ENCODE assay signal across 19 cellular contexts in the genomic region with DNA sequence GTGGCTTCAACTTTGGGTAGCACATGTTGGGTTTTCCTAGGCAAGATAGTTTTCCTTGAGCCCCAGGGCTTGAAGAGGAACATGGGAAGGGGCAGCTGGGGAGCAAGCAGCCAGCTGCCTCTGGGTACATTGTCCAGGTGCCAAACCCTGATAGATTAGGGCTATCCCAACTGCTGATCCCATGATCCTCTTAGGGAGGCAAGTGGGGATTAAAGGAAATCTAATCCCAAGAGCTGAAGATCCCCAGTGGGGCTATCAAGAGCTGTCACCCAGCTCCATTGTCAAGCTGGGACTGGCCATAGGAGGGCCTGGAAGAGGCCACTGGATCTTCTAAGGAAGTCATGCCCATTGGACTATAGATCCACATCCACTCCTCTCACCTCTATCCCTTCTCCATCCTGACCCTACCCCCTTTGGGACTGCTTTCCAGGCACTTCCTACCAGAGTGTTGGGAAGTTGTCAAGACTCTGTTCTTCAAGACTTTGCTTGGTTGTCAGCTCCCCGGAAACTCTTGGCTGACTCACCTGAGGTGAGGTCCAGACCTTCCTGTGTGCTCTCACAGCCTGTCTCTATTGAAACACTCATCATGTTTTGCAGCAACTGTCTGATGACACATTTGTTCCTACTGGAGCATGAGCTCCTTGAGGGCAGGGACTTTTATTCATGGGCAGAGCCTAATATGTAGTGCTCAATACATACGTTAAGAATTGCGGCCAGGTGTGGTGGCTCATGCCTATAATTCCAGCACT. TPM values are rescaled to one million over a fixed set of nuclear protein-coding genes. Genes with fewer than 3 reads are reported as not detected.
DNase-seq lines count a peak whose midpoint lies in the region; ATAC-seq and TF ChIP-seq lines count a peak whose summit lies in the region.
"Had no signal": no experiment of that assay in that cellular context is flagged by ENCODE, and none has a peak within 500 bp of the region (broad histone marks: within the 10 kb centered on the region; RNA-seq: fewer than 3 reads in every experiment).

No MANE protein-coding gene starts in this region.

- no peak overlapping the region for H3K4me3 ChIP-seq in thoracic aorta
- H3K4me3 ChIP-seq: psoas muscle, SJSA1, spleen had no signal

- no peak overlapping the region for H3K4me3 Mint-ChIP-seq in activated naive CD4-positive, alpha-beta T cell treated with anti-CD3 and anti-CD28 coated beads for 36 hours
- H3K4me3 Mint-ChIP-seq in activated naive CD8-positive, alpha-beta T cell treated with anti-CD3 and anti-CD28 coated beads for 36 hours = no peak overlapping the region
- H3K4me3 Mint-ChIP-seq: natural killer cell had no signal

- no peaks in the 10 kb centered on the region for H3K9me3 ChIP-seq in thoracic aorta
- H3K9me3 ChIP-seq: psoas muscle, spleen had no signal

- peaks cover 5 to 6% of the 10 kb centered on the region in 2 donors for H3K4me1 ChIP-seq in thoracic aorta (ENCODE audit: control insufficient read depth in 1 of 2, low read depth in 2 of 2)

- no peak for TF ChIP-seq CTCF in thoracic aorta (IDR thresholded peaks at IDR 0.05)

- H3K27ac Mint-ChIP-seq in activated naive CD4-positive, alpha-beta T cell treated with anti-CD3 and anti-CD28 coated beads for 36 hours = no peak overlapping the region
- no peak overlapping the region for H3K27ac Mint-ChIP-seq in activated naive CD8-positive, alpha-beta T cell treated with anti-CD3 and anti-CD28 coated beads for 36 hours
- H3K27ac Mint-ChIP-seq: natural killer cell had no signal

- peaks cover 11% of the 10 kb centered on the region for H3K4me1 Mint-ChIP-seq in activated naive CD4-positive, alpha-beta T cell treated with anti-CD3 and anti-CD28 coated beads for 36 hours (ENCODE audit: low read depth)
- peaks cover 17% of the 10 kb centered on the region for H3K4me1 Mint-ChIP-seq in activated naive CD8-positive, alpha-beta T cell treated with anti-CD3 and anti-CD28 coated beads for 36 hours

- H3K27me3 Mint-ChIP-seq in activated naive CD4-positive, alpha-beta T cell treated with anti-CD3 and anti-CD28 coated beads for 36 hours (ENCODE audit: low read depth) = peaks cover 10% of the 10 kb centered on the region
- peaks cover 9% of the 10 kb centered on the region for H3K27me3 Mint-ChIP-seq in activated naive CD8-positive, alpha-beta T cell treated with anti-CD3 and anti-CD28 coated beads for 36 hours

- ATAC-seq in thoracic aorta (ENCODE audit: insufficient number of reproducible peaks, low FRiP score, low read depth) (peak; percentile 11), GM21528 (IDR thresholded peaks at IDR 0.05; ENCODE audit: low FRiP score, unreplicated experiment) (no peak)
- ATAC-seq: HepG2, natural killer cell, psoas muscle had no signal

- no peaks in the 10 kb centered on the region for H3K9me3 Mint-ChIP-seq in activated naive CD4-positive, alpha-beta T cell treated with anti-CD3 and anti-CD28 coated beads for 36 hours
- H3K9me3 Mint-ChIP-seq in activated naive CD8-positive, alpha-beta T cell treated with anti-CD3 and anti-CD28 coated beads for 36 hours = no peaks in the 10 kb centered on the region
- H3K9me3 Mint-ChIP-seq: natural killer cell had no signal

- H3K27ac ChIP-seq in thoracic aorta = no peak overlapping the region
- H3K27ac ChIP-seq: psoas muscle, SJSA1, spleen had no signal

- peak; percentile 37 for DNase-seq in activated naive CD4-positive, alpha-beta T cell treated with anti-CD3 and anti-CD28 coated beads for 36 hours
- no peak for DNase-seq in activated naive CD4-positive, alpha-beta T cell (lab: John Stamatoyannopoulos, UW)
- DNase-seq in NCI-H524 treated with DMSO at 0.1 percent for 48 hours (lab: John Stamatoyannopoulos, UW) = peak; percentile 95
- peak; percentile 13 for DNase-seq in activated naive CD8-positive, alpha-beta T cell treated with anti-CD3 and anti-CD28 coated beads for 36 hours
- DNase-seq in thoracic aorta (ENCODE audit: low spot score) = no peak
- no peak for DNase-seq in nucleus accumbens (lab: John Stamatoyannopoulos, UW)
- DNase-seq: hypothalamus, mesendoderm, natural killer cell, NCI-H146, NCI-H345, psoas muscle, spleen had no signal

- CTCF ChIA-PET in activated naive CD4-positive, alpha-beta T cell treated with anti-CD3 and anti-CD28 coated beads for 36 hours (lab: Charles Lee) = interaction anchor here (0.6 to 1.3 kb wide), 3 partner anchors 27 to 415 kb away, joined by 3 to 5 read pairs (median 4); no protein-coding TSS in a partner anchor

- intact Hi-C loops in activated naive CD4-positive, alpha-beta T cell treated with anti-CD3 and anti-CD28 coated beads for 36 hours (cut with micrococcal nuclease) = loop anchor here (10.0 kb wide), 1 partner anchor 791 kb away; no protein-coding TSS in a partner anchor

- peaks cover 14% of the 10 kb centered on the region for H3K36me3 Mint-ChIP-seq in activated naive CD4-positive, alpha-beta T cell treated with anti-CD3 and anti-CD28 coated beads for 36 hours (ENCODE audit: low read depth)
- H3K36me3 Mint-ChIP-seq in activated naive CD8-positive, alpha-beta T cell treated with anti-CD3 and anti-CD28 coated beads for 36 hours = peaks cover 20% of the 10 kb centered on the region
- H3K36me3 Mint-ChIP-seq: natural killer cell had no signal

- H3K27me3 ChIP-seq in thoracic aorta (replicated peaks; ENCODE audit: insufficient read depth) = peaks cover 5% of the 10 kb centered on the region

- no peaks in the 10 kb centered on the region for H3K36me3 ChIP-seq in thoracic aorta
- H3K36me3 ChIP-seq: SJSA1 had no signal

RNA-seq across cellular contexts. Expression of gene CAMK2N2, which starts 5.9 kb away (rescaled TPM):
- total RNA-seq in activated naive CD4-positive, alpha-beta T cell treated with anti-CD3 and anti-CD28 coated beads for 36 hours = not detected
- total RNA-seq in activated naive CD8-positive, alpha-beta T cell treated with anti-CD3 and anti-CD28 coated beads for 36 hours = not detected
- total RNA-seq in thoracic aorta = not detected
- total RNA-seq: psoas muscle had no signal

RNA-seq across cellular contexts. Expression of gene EEF1AKMT4, which starts 6.0 kb away (rescaled TPM):
- total RNA-seq in activated naive CD4-positive, alpha-beta T cell treated with anti-CD3 and anti-CD28 coated beads for 36 hours = 1 to 10 TPM; 2.7 TPM
- total RNA-seq in activated naive CD8-positive, alpha-beta T cell treated with anti-CD3 and anti-CD28 coated beads for 36 hours = 10 to 100 TPM; 10.2 to 10.9 TPM
- total RNA-seq in thoracic aorta = 1 to 10 TPM; 3.8 to 4.0 TPM

RNA-seq across cellular contexts. Expression of gene ALG3, which starts 6.7 kb away (rescaled TPM):
- total RNA-seq in activated naive CD4-positive, alpha-beta T cell treated with anti-CD3 and anti-CD28 coated beads for 36 hours = 10 to 100 TPM; 28.9 to 31.0 TPM
- 10 to 100 TPM; 52.3 to 54.9 TPM for total RNA-seq in activated naive CD8-positive, alpha-beta T cell treated with anti-CD3 and anti-CD28 coated beads for 36 hours
- 10 to 100 TPM; 52.0 to 55.0 TPM for total RNA-seq in thoracic aorta

RNA-seq across cellular contexts. Expression of gene ECE2, which starts 20.4 kb away (rescaled TPM):
- not detected for total RNA-seq in activated naive CD4-positive, alpha-beta T cell treated with anti-CD3 and anti-CD28 coated beads for 36 hours
- not detected for total RNA-seq in activated naive CD8-positive, alpha-beta T cell treated with anti-CD3 and anti-CD28 coated beads for 36 hours
- not detected for total RNA-seq in thoracic aorta
- total RNA-seq: astrocyte; HepG2; kidney epithelial cell; natural killer cell; psoas muscle; SJSA1; spleen; T-helper 2 cell treated with Interferon-gamma antibody and Interleukin-4, amounts not matched to agents 100 ng/mL and 5 ng/mL, for 36 hours had no signal

RNA-seq across cellular contexts. Expression of gene VWA5B2, which starts 26.1 kb away (rescaled TPM):
- not detected for total RNA-seq in activated naive CD4-positive, alpha-beta T cell treated with anti-CD3 and anti-CD28 coated beads for 36 hours
- total RNA-seq in activated naive CD8-positive, alpha-beta T cell treated with anti-CD3 and anti-CD28 coated beads for 36 hours = not detected
- not detected for total RNA-seq in thoracic aorta
- total RNA-seq: kidney epithelial cell; SJSA1; T-helper 2 cell treated with Interferon-gamma antibody and Interleukin-4, amounts not matched to agents 100 ng/mL and 5 ng/mL, for 36 hours had no signal

Comparison
In these comparisons a context has a peak if more than half of its experiments do, and no peak if none do; other contexts are left out.
1. DNase-seq: peak in activated naive CD4-positive, alpha-beta T cell treated with anti-CD3 and anti-CD28 coated beads for 36 hours (single experiment), NCI-H524 treated with DMSO at 0.1 percent for 48 hours (single experiment) and activated naive CD8-positive, alpha-beta T cell treated with anti-CD3 and anti-CD28 coated beads for 36 hours (single experiment); none in activated naive CD4-positive, alpha-beta T cell (0 of 4), thoracic aorta (single experiment) and nucleus accumbens (0 of 56).